Comparison of ENCODE assay signal across 21 cellular contexts in genomic region chr2:240809276-240809675, GRCh38. TPM values are rescaled to one million over a fixed set of nuclear protein-coding genes. Genes with fewer than 3 reads are reported as not detected.
A peak's percentile ranks its signal among the peaks of the same experiment; 100 is the strongest.
DNase-seq lines count a peak whose midpoint lies in the region; ATAC-seq and TF ChIP-seq lines count a peak whose summit lies in the region.
"Had no signal": no experiment of that assay in that cellular context is flagged by ENCODE, and none has a peak within 500 bp of the region (broad histone marks: within the 10 kb centered on the region; RNA-seq: fewer than 3 reads in every experiment).

No MANE protein-coding gene starts in this region.

- peaks cover 1% of the 10 kb centered on the region; the same call in 1 of the 2 replicates for H3K27me3 Mint-ChIP-seq in H9 (ENCODE audit: low read depth)
- H3K27me3 Mint-ChIP-seq in WTC11 (ENCODE audit: low read depth) = no peaks in the 10 kb centered on the region; the same call in 1 of the 2 replicates

- no peak for TF ChIP-seq CTCF in H9 (conservative IDR thresholded peaks at IDR 0.05)
- TF ChIP-seq CTCF in WTC11 (IDR thresholded peaks at IDR 0.05) = no peak
- TF ChIP-seq CTCF in osteoblast (IDR thresholded peaks at IDR 0.05; ENCODE audit: extremely low read depth, low read depth, low read length) = no peak
- no peak for TF ChIP-seq CTCF in stomach (IDR thresholded peaks at IDR 0.05)
- no peak for TF ChIP-seq CTCF in left ventricle myocardium inferior (IDR thresholded peaks at IDR 0.05; ENCODE audit: borderline replicate concordance)

- H3K27me3 ChIP-seq in H9 (ENCODE audit: insufficient read depth, low read length) (no peaks in the 10 kb centered on the region), osteoblast (ENCODE audit: insufficient read depth, low read length) (peaks cover 11% of the 10 kb centered on the region), stomach (peaks cover 0 to 21% (median 0%) of the 10 kb centered on the region in 3 donors), left ventricle myocardium inferior (ENCODE audit: low read depth) (peaks cover 38% of the 10 kb centered on the region)
- H3K27me3 ChIP-seq: BE2C had no signal

- H3K9ac ChIP-seq in H9 (ENCODE audit: extremely low read depth, insufficient read length, low read length) = no peak overlapping the region

- intact Hi-C loops in stomach (cut with DNase I; ENCODE audit: low total_unique reads) (no loop called here), left ventricle myocardium inferior (cut with micrococcal nuclease) (no loop called here)

- WGBS in H9 (ENCODE audit: extremely low coverage, insufficient read length, low lambda C conversion rate) = no CpG with 5 or more reads among the region's 9 CpGs
- WGBS in stomach, 5 donors = 80 to 89% (median 85%) methylated on average over 9 of the region's 9 CpGs

- TF ChIP-seq POLR2A in stomach (IDR thresholded peaks at IDR 0.05) = no peak
- no peak for TF ChIP-seq POLR2A in erythroblast (IDR thresholded peaks at IDR 0.05; ENCODE audit: low read length)

- no peak overlapping the region for H2BK120ac ChIP-seq in H9 (ENCODE audit: low read depth, low read length, poor library complexity, severe bottlenecking)

- no peaks in the 10 kb centered on the region for H3K23me2 ChIP-seq in H9 (ENCODE audit: insufficient read length, low read depth, low read length, poor library complexity, severe bottlenecking)

- H3K23ac ChIP-seq in H9 (ENCODE audit: insufficient read length, low read depth, low read length) = no peak overlapping the region

- H2BK5ac ChIP-seq in H9 (ENCODE audit: insufficient read length, low read length) = no peak overlapping the region

- peaks cover 43 to 75% (median 60%) of the 10 kb centered on the region in 3 experiments for H3K36me3 Mint-ChIP-seq in H9 (ENCODE audit: insufficient read depth in 1 of 3, low read depth in 3 of 3)
- peaks cover 53% of the 10 kb centered on the region for H3K36me3 Mint-ChIP-seq in WTC11
- H3K36me3 Mint-ChIP-seq: CD4-positive, CD25-positive, alpha-beta regulatory T cell had no signal

- H4K8ac ChIP-seq in H9 (replicated peaks; ENCODE audit: insufficient read length, low read depth, low read length) = no peak overlapping the region

- H3K9me3 ChIP-seq in H9 (ENCODE audit: control insufficient read depth, low read depth, low read length) (no peaks in the 10 kb centered on the region), osteoblast (ENCODE audit: low read depth, low read length) (peaks cover 1% of the 10 kb centered on the region), stomach (peaks cover 0 to 15% (median 8%) of the 10 kb centered on the region in 4 donors), left ventricle myocardium inferior (replicated peaks) (peaks cover 23% of the 10 kb centered on the region)
- H3K9me3 ChIP-seq: BE2C had no signal

- CTCF ChIA-PET in WTC11 (lab: Charles Lee) = interaction anchor here (2.1 kb wide), 1 partner anchor 30 kb away, joined by 15 read pairs; no protein-coding TSS in a partner anchor

- no peak for TF ChIP-seq EP300 in stomach (IDR thresholded peaks at IDR 0.05)

- H2BK15ac ChIP-seq in H9 (ENCODE audit: low read depth, low read length) = no peak overlapping the region

- peaks cover 3% of the 10 kb centered on the region; the same call in 1 of the 2 replicates for H3K4me1 ChIP-seq in H9 (ENCODE audit: insufficient read depth, low read length)
- no peaks in the 10 kb centered on the region for H3K4me1 ChIP-seq in osteoblast (ENCODE audit: insufficient read depth, low read length)
- H3K4me1 ChIP-seq in stomach = no peaks in the 10 kb centered on the region
- no peaks in the 10 kb centered on the region for H3K4me1 ChIP-seq in left ventricle myocardium inferior
- H3K4me1 ChIP-seq: BE2C, HAP-1 had no signal

- no peak overlapping the region for H3K27ac ChIP-seq in H9 (ENCODE audit: insufficient read length, low read depth, low read length)
- no peak overlapping the region for H3K27ac ChIP-seq in osteoblast (ENCODE audit: low read depth, low read length)
- no peak overlapping the region for H3K27ac ChIP-seq in stomach
- H3K27ac ChIP-seq in left ventricle myocardium inferior (replicated peaks) = no peak overlapping the region

- no peak overlapping the region for H3T11ph ChIP-seq in H9 (ENCODE audit: low read length)

- H4K91ac ChIP-seq in H9 (ENCODE audit: insufficient read length, low read depth, low read length) = no peak overlapping the region

- no peak overlapping the region for H3K4me3 Mint-ChIP-seq in H9
- H3K4me3 Mint-ChIP-seq in WTC11 = no peak overlapping the region
- H3K4me3 Mint-ChIP-seq: CD4-positive, CD25-positive, alpha-beta regulatory T cell; CD8-positive, alpha-beta memory T cell had no signal

- H3K27ac Mint-ChIP-seq in H9 (peak overlapping the region in 2 of 3 experiments; percentile 21 to 69; a peak in 3 of 7 replicates), WTC11 (no peak overlapping the region; the same call in 1 of the 2 replicates)
- H3K27ac Mint-ChIP-seq: CD4-positive, CD25-positive, alpha-beta regulatory T cell; CD8-positive, alpha-beta memory T cell; IgD-negative memory B cell had no signal

- ATAC-seq in WTC11 (no peak), GM18502 (IDR thresholded peaks at IDR 0.05; ENCODE audit: poor library complexity, unreplicated experiment) (no peak)
- ATAC-seq: HepG2 had no signal

- H3K4me1 Mint-ChIP-seq in H9 (peaks cover 14 to 22% of the 10 kb centered on the region in 2 experiments), WTC11 (peaks cover 34% of the 10 kb centered on the region)
- H3K4me1 Mint-ChIP-seq: CD4-positive, CD25-positive, alpha-beta regulatory T cell; CD8-positive, alpha-beta memory T cell had no signal

- peaks cover 15 to 16% of the 10 kb centered on the region in 2 experiments for H3K9me3 Mint-ChIP-seq in H9
- peaks cover 7% of the 10 kb centered on the region for H3K9me3 Mint-ChIP-seq in WTC11

- H3K36me3 ChIP-seq in osteoblast (ENCODE audit: insufficient read depth, low read length) = no peaks in the 10 kb centered on the region
- no peaks in the 10 kb centered on the region for H3K36me3 ChIP-seq in stomach
- no peaks in the 10 kb centered on the region for H3K36me3 ChIP-seq in left ventricle myocardium inferior

- no peak overlapping the region for H3K18ac ChIP-seq in H9 (ENCODE audit: insufficient read length, low read depth, low read length)

- H3K14ac ChIP-seq in H9 (ENCODE audit: insufficient read depth, low read length) = no peak overlapping the region

- H3K4me3 ChIP-seq in osteoblast (ENCODE audit: insufficient read depth, low read length) (no peak overlapping the region), stomach (no peak overlapping the region), left ventricle myocardium inferior (no peak overlapping the region)
- H3K4me3 ChIP-seq: HAP-1 had no signal

- H3K56ac ChIP-seq in H9 (ENCODE audit: insufficient read length, low read depth, low read length) = no peak overlapping the region

- POLR2A ChIA-PET in WTC11 (lab: Charles Lee) = no interaction called here

- no peak for DNase-seq in H9
- no peak for DNase-seq in WTC11 (ENCODE audit: low spot score)
- peak; percentile 37 for DNase-seq in osteoblast (ENCODE audit: insufficient read length, low spot score, missing footprints)
- DNase-seq in stomach = peak; percentile 20
- DNase-seq in left ventricle myocardium inferior = no peak
- no peak for DNase-seq in activated CD4-positive, alpha-beta T cell treated with anti-CD3 and anti-CD28 coated beads, Interleukin-2, amount 50 U/mL, for 4 hours
- DNase-seq in erythroblast (lab: John Stamatoyannopoulos, UW) = no peak
- DNase-seq: ACHN; BE2C; C1 segment of cervical spinal cord; CD4-positive, CD25-positive, alpha-beta regulatory T cell; COR-L47; DMS79; GDM1 had no signal

- H2BK20ac ChIP-seq in H9 (ENCODE audit: low read depth, low read length, poor library complexity, severe bottlenecking) = no peak overlapping the region

- H2AK5ac ChIP-seq in H9 (ENCODE audit: insufficient read length, low read length) = no peak overlapping the region

- H2AFZ ChIP-seq in H9 (ENCODE audit: low read length) (no peak overlapping the region), osteoblast (ENCODE audit: low read length) (no peak overlapping the region)

- H4K5ac ChIP-seq in H9 (ENCODE audit: insufficient read length, low read depth, low read length) = no peak overlapping the region

- H3K4me2 ChIP-seq in H9 (ENCODE audit: insufficient read depth, insufficient read length, low read length) = no peak overlapping the region
- H3K4me2 ChIP-seq in osteoblast (ENCODE audit: insufficient read depth, low read length) = no peak overlapping the region

- peaks cover 10% of the 10 kb centered on the region for H3K79me1 ChIP-seq in H9 (ENCODE audit: insufficient read depth, low read depth, low read length, poor library complexity, severe bottlenecking)

- H3K79me2 ChIP-seq in H9 (ENCODE audit: insufficient read depth, low read length) (peaks cover 48% of the 10 kb centered on the region; the same call in 1 of the 2 replicates), osteoblast (ENCODE audit: insufficient read depth, low read length) (no peaks in the 10 kb centered on the region)

- no peak overlapping the region for H2BK12ac ChIP-seq in H9 (ENCODE audit: insufficient read length, low read depth, low read length)

- H4K20me1 ChIP-seq in H9 (ENCODE audit: control insufficient read depth, insufficient read depth, insufficient read length) = peaks cover 2% of the 10 kb centered on the region
- no peaks in the 10 kb centered on the region for H4K20me1 ChIP-seq in osteoblast (ENCODE audit: insufficient read depth, low read length)

- no peak overlapping the region for H3K4ac ChIP-seq in H9 (ENCODE audit: low read depth, low read length)

TF ChIP-seq in WTC11, 78 proteins besides CTCF, POLR2A, EP300 and RAD21:
- TF ChIP-seq ZNF317 (CRISPR knock-in tag; IDR thresholded peaks at IDR 0.05; ENCODE audit: borderline replicate concordance, low read depth) = peak; percentile 89
- no peak for TF ChIP-seq ZBTB21 (CRISPR knock-in tag; IDR thresholded peaks at IDR 0.05; ENCODE audit: borderline replicate concordance)

RNA-seq across cellular contexts. Expression of gene KIF1A, which starts 10.7 kb away (rescaled TPM):
- total RNA-seq in H9 (2021) = 188 and 204 TPM in 2 replicates
- 218 to 279 TPM (median 222 TPM) in 3 replicates for total RNA-seq in WTC11 (2021)
- under 0.01 TPM in 1 of 2 replicates, not detected in the other for total RNA-seq in osteoblast
- 10 to 100 TPM in 1 of 5 donors, 1 to 10 TPM in 3, under 1 TPM in 1; 0.29 to 12.5 (median 3.9) TPM for total RNA-seq in stomach
- 1 to 10 TPM in 1 of 3 donors, under 1 TPM in 2; 0.15 to 4.9 (median 0.63) TPM for polyA plus RNA-seq in stomach
- 2.0 TPM for total RNA-seq in left ventricle myocardium inferior
- total RNA-seq: CD4-positive, CD25-positive, alpha-beta regulatory T cell; HepG2 had no signal
- polyA plus RNA-seq: CD4-positive, CD25-positive, alpha-beta regulatory T cell; CD8-positive, alpha-beta memory T cell; IgD-negative memory B cell had no signal

RNA-seq across cellular contexts. Expression of gene AGXT, which starts 59.3 kb away (rescaled TPM):
- not detected in 2 replicates for total RNA-seq in H9 (2021)
- total RNA-seq in WTC11 (2021) = 0.16 to 0.37 TPM (median 0.24 TPM) in 3 replicates
- total RNA-seq in osteoblast = not detected in 2 replicates
- not detected for total RNA-seq in stomach
- not detected for polyA plus RNA-seq in stomach
- not detected for total RNA-seq in left ventricle myocardium inferior
- total RNA-seq: CD4-positive, CD25-positive, alpha-beta regulatory T cell; CD8-positive, alpha-beta memory T cell; Daoy; H1 had no signal
- polyA plus RNA-seq: CD4-positive, CD25-positive, alpha-beta regulatory T cell; CD8-positive, alpha-beta memory T cell; IgD-negative memory B cell had no signal

Comparison
In these comparisons a context has a peak if more than half of its experiments do, and no peak if none do; other contexts are left out.
1. DNase-seq: peak in osteoblast (single experiment) and stomach (single experiment); none in H9 (single experiment), WTC11 (single experiment), left ventricle myocardium inferior (single experiment), activated CD4-positive, alpha-beta T cell treated with anti-CD3 and anti-CD28 coated beads, Interleukin-2, amount 50 U/mL, for 4 hours (0 of 2) and erythroblast (0 of 2).
2. RNA of gene KIF1A, which starts 10.7 kb away (total RNA-seq): 218 to 279 TPM in WTC11 and 188 to 204 TPM in H9; 0.29 to 12.5 TPM in stomach, 2.0 TPM in left ventricle myocardium inferior (single experiment) and under 0.01 TPM in osteoblast; every median in the first group is over 10 times any median in the second.